8 cellular contexts compared by ENCODE assay signal in genomic region chr2:68831688-68832087, GRCh38. TPM values are rescaled to one million over a fixed set of nuclear protein-coding genes. Genes with fewer than 3 reads are reported as not detected.
A peak's percentile ranks its signal among the peaks of the same experiment; 100 is the strongest.
DNase-seq lines count a peak whose midpoint lies in the region; ATAC-seq and TF ChIP-seq lines count a peak whose summit lies in the region.

No MANE protein-coding gene starts in this region.

- H3K36me3 Mint-ChIP-seq in natural killer cell, result no peaks in the 10 kb centered on the region

- H3K4me3 ChIP-seq in MG63, result no peak overlapping the region

- intact Hi-C loops in natural killer cell (cut with micrococcal nuclease), result loop anchor here (2.0 kb wide), 2 partner anchors 53 to 77 kb away; no protein-coding TSS in a partner anchor

- peak overlapping the region; percentile 46 for H3K27ac ChIP-seq in caudate nucleus (ENCODE audit: low read depth, low read length)

- TF ChIP-seq CTCF in natural killer cell (IDR thresholded peaks at IDR 0.05), result no peak

- H3K27me3 Mint-ChIP-seq in natural killer cell (ENCODE audit: low read depth in 2 of 2), result no peaks in the 10 kb centered on the region

- DNase-seq in AG08395 (ENCODE audit: low spot score) (peak; percentile 55), MG63 (peak; percentile 54), caudate nucleus (lab: John Stamatoyannopoulos, UW) (peak in 1 of 61 donors; percentile 9), natural killer cell (no peak), NOMO-1 treated with dmso at 0.1 percent for 144 hours (lab: John Stamatoyannopoulos, UW; ENCODE audit: unreplicated experiment) (no peak)
- no peak for DNase-seq in activated CD4-positive, CD25-positive, alpha-beta regulatory T cell treated with anti-CD3 and anti-CD28 coated beads, Interleukin-2, amount 50 U/mL, for 72 hours

- peak overlapping the region; percentile 92 to 97 for H3K27ac Mint-ChIP-seq in natural killer cell

- H3K27me3 ChIP-seq in MG63, result no peaks in the 10 kb centered on the region

- no peaks in the 10 kb centered on the region for H3K36me3 ChIP-seq in MG63

- H3K9me3 Mint-ChIP-seq in natural killer cell, result no peaks in the 10 kb centered on the region

- H3K4me3 Mint-ChIP-seq in natural killer cell, result peak overlapping the region; percentile 61

- H3K9me3 ChIP-seq in MG63, result no peaks in the 10 kb centered on the region

- H3K4me1 Mint-ChIP-seq in natural killer cell, result peaks cover 56 to 59% of the 10 kb centered on the region in 2 donors

- peak in 1 of 3 donors; percentile 4 for ATAC-seq in natural killer cell
- no peak for ATAC-seq in GM19351 (IDR thresholded peaks at IDR 0.05; ENCODE audit: unreplicated experiment)
- no peak for ATAC-seq in HG03196 (IDR thresholded peaks at IDR 0.05; ENCODE audit: unreplicated experiment)

RNA-seq across cellular contexts. Expression of gene BMP10, which starts 39.5 kb away (rescaled TPM):
- not detected in 2 replicates for total RNA-seq in MG63 (2014; rRNA removed; shearing (Covaris generic); ENCODE audit: low replicate concordance)
- total RNA-seq in natural killer cell, result not detected

Comparison
In these comparisons a context has a peak if more than half of its experiments do, and no peak if none do; other contexts are left out.
1. DNase-seq: peak in AG08395 (single experiment) and MG63 (single experiment); none in natural killer cell (single experiment), activated CD4-positive, CD25-positive, alpha-beta regulatory T cell treated with anti-CD3 and anti-CD28 coated beads, Interleukin-2, amount 50 U/mL, for 72 hours (single experiment) and NOMO-1 treated with dmso at 0.1 percent for 144 hours (single experiment).